In the genomic region with DNA sequence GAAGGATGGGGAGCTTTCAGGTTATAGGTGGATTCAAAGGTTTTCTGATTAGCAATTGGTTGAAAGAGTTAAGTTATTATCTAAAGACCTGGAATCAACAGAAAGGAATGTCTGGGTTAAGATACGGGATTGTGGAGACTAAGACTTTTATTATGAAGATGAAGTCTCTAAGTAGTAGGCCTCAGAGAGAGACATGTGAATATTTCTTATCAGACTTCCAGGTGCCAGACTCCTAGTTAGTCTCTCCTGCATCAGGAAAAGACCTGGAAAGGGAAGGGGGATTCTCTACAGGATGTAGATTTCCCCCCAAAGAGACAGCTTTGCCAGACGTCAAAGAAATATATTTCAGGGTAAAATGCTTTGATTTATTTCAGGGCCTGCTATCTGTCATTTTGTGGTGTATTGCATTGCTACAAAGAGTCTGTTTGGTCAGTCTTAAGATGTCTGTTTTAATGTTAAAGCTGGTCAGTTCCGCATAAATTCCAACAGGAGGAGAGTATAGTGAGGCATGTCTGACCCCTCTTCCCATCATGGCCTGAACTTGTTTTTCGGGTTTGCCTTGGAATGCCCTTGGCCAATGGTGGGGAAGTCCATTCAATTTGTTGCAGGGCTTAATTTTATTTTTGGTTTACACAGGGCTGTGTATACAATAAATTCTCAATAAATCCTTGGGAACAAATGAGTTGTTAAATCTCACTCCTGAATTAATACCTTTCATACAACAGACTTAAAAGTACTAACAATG, we compare ENCODE assay signal across 25 cellular contexts.
"Had no signal": no experiment of that assay in that cellular context is flagged by ENCODE, and none has a peak within 500 bp of the region (broad histone marks: within the 10 kb centered on the region; RNA-seq: fewer than 3 reads in every experiment).

No MANE protein-coding gene starts in this region.

- H3K9me3 ChIP-seq: breast epithelium, colonic mucosa, esophagus muscularis mucosa, gastrocnemius medialis, psoas muscle, right atrium auricular region, spleen, testis had no signal

- H3K36me3 ChIP-seq: breast epithelium, colonic mucosa, esophagus muscularis mucosa, gastrocnemius medialis, right atrium auricular region, spleen had no signal

- H3K36me3 Mint-ChIP-seq: activated naive CD8-positive, alpha-beta T cell treated with anti-CD3 and anti-CD28 coated beads, Interleukin-2, amount 10 ng/mL, durations not matched to agents 7 days and 5 days; natural killer cell had no signal

- H3K27ac ChIP-seq: breast epithelium, colonic mucosa, dorsolateral prefrontal cortex, esophagus muscularis mucosa, gastrocnemius medialis, psoas muscle, right atrium auricular region, spleen, testis had no signal

- H3K27me3 ChIP-seq: breast epithelium, colonic mucosa, gastrocnemius medialis, right atrium auricular region, testis had no signal

- H3K4me1 ChIP-seq: colonic mucosa, esophagus muscularis mucosa, gastrocnemius medialis, psoas muscle, right atrium auricular region, testis had no signal

- H3K27ac Mint-ChIP-seq: activated naive CD4-positive, alpha-beta T cell treated with anti-CD3 and anti-CD28 coated beads for 36 hours; activated naive CD8-positive, alpha-beta T cell treated with anti-CD3 and anti-CD28 coated beads, Interleukin-2, amount 10 ng/mL, durations not matched to agents 7 days and 5 days; effector memory CD8-positive, alpha-beta T cell; natural killer cell had no signal

- DNase-seq: activated CD4-positive, alpha-beta T cell treated with anti-CD3 and anti-CD28 coated beads for 4 hours; activated CD4-positive, alpha-beta T cell treated with anti-CD3 and anti-CD28 coated beads, Interleukin-2, amount 50 U/mL, for 48 hours; activated CD4-positive, CD25-positive, alpha-beta regulatory T cell; activated effector memory CD4-positive, alpha-beta T cell treated with Interleukin-2 at 50 U/mL for 16 hours; activated naive CD4-positive, alpha-beta T cell treated with anti-CD3 and anti-CD28 coated beads for 36 hours; activated naive CD8-positive, alpha-beta T cell treated with anti-CD3 and anti-CD28 coated beads, Interleukin-2, amount 10 ng/mL, durations not matched to agents 7 days and 5 days; activated T-cell treated with anti-CD3 and anti-CD28 coated beads, Interleukin-2, amount 50 U/mL, for 72 hours; amniotic stem cell; colonic mucosa; dorsolateral prefrontal cortex; effector memory CD8-positive, alpha-beta T cell; gastrocnemius medialis; head of caudate nucleus; midbrain; natural killer cell; psoas muscle; spleen; stimulated activated CD4-positive, alpha-beta T cell treated with anti-CD3 and anti-CD28 coated beads, Interleukin-4, amount 100 ng/mL, for 1 hour; stimulated activated naive CD4-positive, alpha-beta T cell; T-helper 9 cell; testis had no signal

- H3K4me3 ChIP-seq: breast epithelium, colonic mucosa, dorsolateral prefrontal cortex, esophagus muscularis mucosa, gastrocnemius medialis, psoas muscle, right atrium auricular region, spleen, testis had no signal

- H3K9me3 Mint-ChIP-seq: activated naive CD4-positive, alpha-beta T cell treated with anti-CD3 and anti-CD28 coated beads for 36 hours; activated naive CD8-positive, alpha-beta T cell treated with anti-CD3 and anti-CD28 coated beads, Interleukin-2, amount 10 ng/mL, durations not matched to agents 7 days and 5 days; activated T-cell treated with anti-CD3 and anti-CD28 coated beads, Interleukin-2, amount 50 U/mL, for 72 hours; effector memory CD8-positive, alpha-beta T cell; natural killer cell had no signal

- H3K4me3 Mint-ChIP-seq: activated naive CD4-positive, alpha-beta T cell treated with anti-CD3 and anti-CD28 coated beads for 36 hours; activated naive CD8-positive, alpha-beta T cell treated with anti-CD3 and anti-CD28 coated beads, Interleukin-2, amount 10 ng/mL, durations not matched to agents 7 days and 5 days; activated T-cell treated with anti-CD3 and anti-CD28 coated beads, Interleukin-2, amount 50 U/mL, for 72 hours; effector memory CD8-positive, alpha-beta T cell; natural killer cell had no signal

- ATAC-seq: activated T-cell treated with anti-CD3 and anti-CD28 coated beads, Interleukin-2, amount 50 U/mL, for 72 hours; effector memory CD8-positive, alpha-beta T cell; gastrocnemius medialis; left lobe of liver; natural killer cell; psoas muscle had no signal
